1 cellular context compared by ENCODE assay signal in the genomic region with DNA sequence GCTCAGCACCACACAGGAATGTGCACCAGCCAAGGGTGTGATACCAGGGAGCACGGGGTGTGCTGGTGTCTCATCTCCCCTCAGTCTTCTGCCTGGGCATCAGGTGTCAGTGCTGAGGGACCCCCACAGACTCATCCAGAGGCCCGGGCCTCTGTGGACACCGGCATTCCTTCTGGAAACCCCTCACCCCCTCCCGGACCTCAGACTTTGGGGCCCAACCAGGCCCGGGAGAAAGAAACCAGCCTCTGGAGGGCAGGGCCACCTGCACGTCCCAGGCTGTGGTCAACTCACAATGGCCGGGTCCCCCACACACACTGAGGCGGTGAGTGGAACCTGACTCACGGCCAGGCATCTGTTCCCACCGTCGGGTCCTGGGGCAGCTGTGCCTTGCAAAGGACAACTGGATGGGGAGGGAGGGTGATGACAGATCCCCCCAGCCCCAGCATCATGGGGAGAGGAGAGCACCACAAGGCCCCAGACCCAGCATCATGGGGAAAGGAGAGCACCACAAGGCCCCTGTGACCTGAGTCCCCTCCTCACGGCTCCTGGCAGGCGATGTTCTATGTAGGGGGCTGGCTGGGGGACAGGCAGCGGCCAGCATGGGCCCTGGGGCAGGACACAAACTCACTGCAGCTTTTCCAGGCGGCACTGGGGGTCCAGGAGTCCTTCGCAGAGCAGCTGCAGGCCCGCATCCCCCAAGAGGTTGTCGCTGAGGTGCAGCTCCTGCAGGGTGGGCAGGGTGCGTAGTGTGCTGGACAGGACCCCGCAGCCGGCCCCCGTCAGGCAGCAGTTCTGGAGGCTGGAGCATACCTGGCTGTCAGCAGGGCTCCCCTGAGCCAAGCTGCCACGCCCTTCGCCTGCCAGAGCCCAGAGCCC.
TF ChIP-seq lines count a peak whose summit lies in the region.

No MANE protein-coding gene starts in this region.

TF ChIP-seq in K562, 482 proteins besides CTCF, POLR2A, EP300 and RAD21:
- TF ChIP-seq RBFOX2 (IDR thresholded peaks at IDR 0.05; ENCODE audit: low read depth, low read length) (peak; percentile 41; the same call in 1 of the 2 replicates), RFX7 (CRISPR knock-in tag; IDR thresholded peaks at IDR 0.05) (no peak), ELF1 (tag; IDR thresholded peaks at IDR 0.05) (no peak), NFIC (IDR thresholded peaks at IDR 0.05) (no peak), NR3C1 (CRISPR knock-in tag; IDR thresholded peaks at IDR 0.05) (0 out of 2 replicates have a peak, but pooled peaks have one; percentile 40)
- TF ChIP-seq, protein P1, sequence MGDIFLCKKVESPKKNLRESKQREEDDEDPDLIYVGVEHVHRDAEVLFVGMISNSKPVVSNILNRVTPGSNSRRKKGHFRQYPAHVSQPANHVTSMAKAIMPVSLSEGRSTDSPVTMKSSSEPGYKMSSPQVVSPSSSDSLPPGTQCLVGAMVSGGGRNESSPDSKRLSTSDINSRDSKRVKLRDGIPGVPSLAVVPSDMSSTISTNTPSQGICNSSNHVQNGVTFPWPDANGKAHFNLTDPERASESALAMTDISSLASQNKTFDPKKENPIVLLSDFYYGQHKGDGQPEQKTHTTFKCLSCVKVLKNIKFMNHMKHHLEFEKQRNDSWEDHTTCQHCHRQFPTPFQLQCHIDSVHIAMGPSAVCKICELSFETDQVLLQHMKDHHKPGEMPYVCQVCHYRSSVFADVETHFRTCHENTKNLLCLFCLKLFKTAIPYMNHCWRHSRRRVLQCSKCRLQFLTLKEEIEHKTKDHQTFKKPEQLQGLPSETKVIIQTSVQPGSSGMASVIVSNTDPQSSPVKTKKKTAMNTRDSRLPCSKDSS (IDR thresholded peaks at IDR 0.05; ENCODE audit: low read depth, partially characterized antibody): no peak
- TF ChIP-seq, protein P2, sequence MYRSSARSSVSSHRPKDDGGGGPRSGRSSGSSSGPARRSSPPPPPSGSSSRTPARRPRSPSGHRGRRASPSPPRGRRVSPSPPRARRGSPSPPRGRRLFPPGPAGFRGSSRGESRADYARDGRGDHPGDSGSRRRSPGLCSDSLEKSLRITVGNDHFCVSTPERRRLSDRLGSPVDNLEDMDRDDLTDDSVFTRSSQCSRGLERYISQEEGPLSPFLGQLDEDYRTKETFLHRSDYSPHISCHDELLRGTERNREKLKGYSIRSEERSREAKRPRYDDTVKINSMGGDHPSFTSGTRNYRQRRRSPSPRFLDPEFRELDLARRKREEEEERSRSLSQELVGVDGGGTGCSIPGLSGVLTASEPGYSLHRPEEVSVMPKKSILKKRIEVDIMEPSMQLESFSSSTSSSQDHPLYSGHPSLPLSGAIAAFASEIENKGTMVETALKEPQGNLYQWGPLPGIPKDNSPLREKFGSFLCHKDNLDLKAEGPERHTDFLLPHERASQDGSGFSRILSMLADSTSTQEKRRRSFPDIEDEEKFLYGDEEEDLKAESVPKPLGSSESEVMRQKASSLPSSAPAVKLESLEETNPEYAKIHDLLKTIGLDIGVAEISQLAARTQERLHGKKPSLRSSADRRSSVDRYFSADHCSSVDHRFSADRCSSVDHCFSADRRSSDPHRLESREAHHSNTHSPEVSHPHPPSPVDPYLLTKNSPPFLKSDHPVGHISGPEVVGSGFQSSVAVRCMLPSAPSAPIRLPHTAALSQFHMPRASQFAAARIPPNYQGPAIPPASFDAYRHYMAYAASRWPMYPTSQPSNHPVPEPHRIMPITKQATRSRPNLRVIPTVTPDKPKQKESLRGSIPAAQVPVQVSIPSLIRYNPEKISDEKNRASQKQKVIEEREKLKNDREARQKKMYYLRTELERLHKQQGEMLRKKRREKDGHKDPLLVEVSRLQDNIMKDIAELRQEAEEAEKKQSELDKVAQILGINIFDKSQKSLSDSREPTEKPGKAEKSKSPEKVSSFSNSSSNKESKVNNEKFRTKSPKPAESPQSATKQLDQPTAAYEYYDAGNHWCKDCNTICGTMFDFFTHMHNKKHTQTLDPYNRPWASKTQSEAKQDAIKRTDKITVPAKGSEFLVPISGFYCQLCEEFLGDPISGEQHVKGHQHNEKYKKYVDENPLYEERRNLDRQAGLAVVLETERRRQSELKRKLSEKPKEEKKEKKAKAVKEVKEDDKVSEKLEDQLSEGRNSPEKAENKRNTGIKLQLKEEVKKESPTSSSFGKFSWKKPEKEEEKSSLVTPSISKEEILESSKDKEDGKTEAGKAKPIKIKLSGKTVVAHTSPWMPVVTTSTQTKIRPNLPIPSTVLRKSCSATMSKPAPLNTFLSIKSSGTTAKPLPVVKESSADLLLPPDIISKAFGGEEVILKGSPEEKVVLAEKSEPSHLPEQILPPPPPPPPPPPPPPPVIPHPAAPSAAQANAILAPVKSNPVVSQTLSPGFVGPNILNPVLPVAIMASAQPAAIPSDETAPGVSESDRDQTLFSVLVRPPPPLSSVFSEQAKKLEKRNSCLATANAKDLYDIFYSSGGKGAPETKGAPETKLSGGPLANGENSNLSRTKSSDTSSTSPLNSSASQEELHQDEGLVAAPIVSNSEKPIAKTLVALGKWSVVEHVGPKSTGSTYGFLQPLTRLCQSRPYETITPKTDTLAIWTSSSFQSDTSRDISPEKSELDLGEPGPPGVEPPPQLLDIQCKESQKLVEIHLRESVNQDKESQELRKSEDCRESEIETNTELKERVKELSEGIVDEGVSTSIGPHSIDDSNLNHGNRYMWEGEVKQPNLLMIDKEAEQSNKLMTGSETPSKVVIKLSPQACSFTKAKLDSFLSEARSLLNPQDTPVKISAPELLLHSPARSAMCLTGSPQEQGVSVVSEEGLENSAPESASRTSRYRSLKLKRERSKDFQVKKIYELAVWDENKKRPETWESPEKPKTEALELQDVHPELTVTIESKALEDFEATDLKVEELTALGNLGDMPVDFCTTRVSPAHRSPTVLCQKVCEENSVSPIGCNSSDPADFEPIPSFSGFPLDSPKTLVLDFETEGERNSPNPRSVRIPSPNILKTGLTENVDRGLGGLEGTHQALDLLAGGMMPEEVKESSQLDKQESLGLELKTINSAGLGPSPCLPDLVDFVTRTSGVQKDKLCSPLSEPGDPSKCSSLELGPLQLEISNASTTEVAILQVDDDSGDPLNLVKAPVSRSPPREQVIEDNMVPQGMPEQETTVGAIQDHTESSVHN (IDR thresholded peaks at IDR 0.05; ENCODE audit: borderline replicate concordance in 1 of 2, low read depth in 1 of 2): no peak
- TF ChIP-seq, protein P3, sequence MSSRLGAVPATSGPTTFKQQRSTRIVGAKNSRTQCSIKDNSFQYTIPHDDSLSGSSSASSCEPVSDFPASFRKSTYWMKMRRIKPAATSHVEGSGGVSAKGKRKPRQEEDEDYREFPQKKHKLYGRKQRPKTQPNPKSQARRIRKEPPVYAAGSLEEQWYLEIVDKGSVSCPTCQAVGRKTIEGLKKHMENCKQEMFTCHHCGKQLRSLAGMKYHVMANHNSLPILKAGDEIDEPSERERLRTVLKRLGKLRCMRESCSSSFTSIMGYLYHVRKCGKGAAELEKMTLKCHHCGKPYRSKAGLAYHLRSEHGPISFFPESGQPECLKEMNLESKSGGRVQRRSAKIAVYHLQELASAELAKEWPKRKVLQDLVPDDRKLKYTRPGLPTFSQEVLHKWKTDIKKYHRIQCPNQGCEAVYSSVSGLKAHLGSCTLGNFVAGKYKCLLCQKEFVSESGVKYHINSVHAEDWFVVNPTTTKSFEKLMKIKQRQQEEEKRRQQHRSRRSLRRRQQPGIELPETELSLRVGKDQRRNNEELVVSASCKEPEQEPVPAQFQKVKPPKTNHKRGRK (tag; IDR thresholded peaks at IDR 0.05): no peak
- TF ChIP-seq, protein P4, sequence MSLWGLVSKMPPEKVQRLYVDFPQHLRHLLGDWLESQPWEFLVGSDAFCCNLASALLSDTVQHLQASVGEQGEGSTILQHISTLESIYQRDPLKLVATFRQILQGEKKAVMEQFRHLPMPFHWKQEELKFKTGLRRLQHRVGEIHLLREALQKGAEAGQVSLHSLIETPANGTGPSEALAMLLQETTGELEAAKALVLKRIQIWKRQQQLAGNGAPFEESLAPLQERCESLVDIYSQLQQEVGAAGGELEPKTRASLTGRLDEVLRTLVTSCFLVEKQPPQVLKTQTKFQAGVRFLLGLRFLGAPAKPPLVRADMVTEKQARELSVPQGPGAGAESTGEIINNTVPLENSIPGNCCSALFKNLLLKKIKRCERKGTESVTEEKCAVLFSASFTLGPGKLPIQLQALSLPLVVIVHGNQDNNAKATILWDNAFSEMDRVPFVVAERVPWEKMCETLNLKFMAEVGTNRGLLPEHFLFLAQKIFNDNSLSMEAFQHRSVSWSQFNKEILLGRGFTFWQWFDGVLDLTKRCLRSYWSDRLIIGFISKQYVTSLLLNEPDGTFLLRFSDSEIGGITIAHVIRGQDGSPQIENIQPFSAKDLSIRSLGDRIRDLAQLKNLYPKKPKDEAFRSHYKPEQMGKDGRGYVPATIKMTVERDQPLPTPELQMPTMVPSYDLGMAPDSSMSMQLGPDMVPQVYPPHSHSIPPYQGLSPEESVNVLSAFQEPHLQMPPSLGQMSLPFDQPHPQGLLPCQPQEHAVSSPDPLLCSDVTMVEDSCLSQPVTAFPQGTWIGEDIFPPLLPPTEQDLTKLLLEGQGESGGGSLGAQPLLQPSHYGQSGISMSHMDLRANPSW (CRISPR knock-in tag; IDR thresholded peaks at IDR 0.05): no peak
